Comparison of ENCODE assay signal across 19 cellular contexts in the genomic region with DNA sequence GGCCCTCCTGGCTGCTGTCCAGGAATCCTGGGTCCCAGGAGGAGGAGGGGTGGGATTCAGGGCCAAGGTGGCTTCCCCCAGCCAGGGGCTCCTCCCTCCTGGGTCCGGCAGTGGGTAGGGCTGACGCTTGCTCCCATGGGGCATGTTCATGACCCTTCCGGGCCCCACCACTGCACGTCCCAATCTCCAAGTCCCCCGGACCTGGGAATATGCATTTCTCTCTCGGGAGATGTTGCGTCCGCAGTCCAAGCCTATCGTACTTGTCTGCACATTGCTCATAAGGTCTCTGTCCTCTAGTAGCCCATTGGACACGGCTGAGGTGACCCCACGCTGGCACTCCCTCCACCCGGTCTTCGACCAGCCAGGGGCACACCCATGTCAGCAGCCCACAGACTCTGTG.
"Had no signal": no experiment of that assay in that cellular context is flagged by ENCODE, and none has a peak within 500 bp of the region (broad histone marks: within the 10 kb centered on the region; RNA-seq: fewer than 3 reads in every experiment).

No MANE protein-coding gene starts in this region.

- H3K36me3 ChIP-seq: esophagus squamous epithelium, gastroesophageal sphincter, left ventricle myocardium inferior, pancreas, prostate gland, stomach had no signal

- H3K4me1 ChIP-seq: esophagus squamous epithelium, gastroesophageal sphincter, left ventricle myocardium inferior, pancreas, prostate gland, stomach had no signal

- DNase-seq: effector memory CD8-positive, alpha-beta T cell; esophagus squamous epithelium; foreskin fibroblast; glutamatergic neuron; islet precursor cell; left ventricle myocardium inferior; mesendoderm; naive thymus-derived CD4-positive, alpha-beta T cell; nephron progenitor cell; pancreas; stimulated activated CD4-positive, alpha-beta T cell treated with anti-CD3 and anti-CD28 coated beads, Interleukin-2, amount 100 ng/mL, for 24 hours; stimulated activated CD4-positive, alpha-beta T cell treated with anti-CD3 and anti-CD28 coated beads, Interleukin-4, amount 100 ng/mL, for 4 hours; stimulated activated naive B cell treated with anti-CD40 and anti-IgM and Interleukin-4, amounts not matched to agents 10 μg/mL and 1 μg/mL and 100 μg/mL, for 72 hours; stomach; substantia nigra had no signal

- H3K4me3 ChIP-seq: esophagus squamous epithelium, gastroesophageal sphincter, left ventricle myocardium inferior, pancreas, prostate gland, stomach had no signal

- ATAC-seq: effector memory CD8-positive, alpha-beta T cell; gastroesophageal sphincter; naive thymus-derived CD4-positive, alpha-beta T cell; pancreas; sciatic nerve; stimulated activated naive B cell treated with anti-CD40 and anti-IgM and Interleukin-4, amounts not matched to agents 10 μg/mL and 1 μg/mL and 100 μg/mL, for 72 hours had no signal

- H3K9me3 ChIP-seq: esophagus squamous epithelium, gastroesophageal sphincter, left ventricle myocardium inferior, pancreas, prostate gland, stomach had no signal

- FAIRE-seq: pancreas, urothelium cell line had no signal

- H3K27ac ChIP-seq: esophagus squamous epithelium, gastroesophageal sphincter, left ventricle myocardium inferior, pancreas, prostate gland, stomach had no signal
